In the genomic region with DNA sequence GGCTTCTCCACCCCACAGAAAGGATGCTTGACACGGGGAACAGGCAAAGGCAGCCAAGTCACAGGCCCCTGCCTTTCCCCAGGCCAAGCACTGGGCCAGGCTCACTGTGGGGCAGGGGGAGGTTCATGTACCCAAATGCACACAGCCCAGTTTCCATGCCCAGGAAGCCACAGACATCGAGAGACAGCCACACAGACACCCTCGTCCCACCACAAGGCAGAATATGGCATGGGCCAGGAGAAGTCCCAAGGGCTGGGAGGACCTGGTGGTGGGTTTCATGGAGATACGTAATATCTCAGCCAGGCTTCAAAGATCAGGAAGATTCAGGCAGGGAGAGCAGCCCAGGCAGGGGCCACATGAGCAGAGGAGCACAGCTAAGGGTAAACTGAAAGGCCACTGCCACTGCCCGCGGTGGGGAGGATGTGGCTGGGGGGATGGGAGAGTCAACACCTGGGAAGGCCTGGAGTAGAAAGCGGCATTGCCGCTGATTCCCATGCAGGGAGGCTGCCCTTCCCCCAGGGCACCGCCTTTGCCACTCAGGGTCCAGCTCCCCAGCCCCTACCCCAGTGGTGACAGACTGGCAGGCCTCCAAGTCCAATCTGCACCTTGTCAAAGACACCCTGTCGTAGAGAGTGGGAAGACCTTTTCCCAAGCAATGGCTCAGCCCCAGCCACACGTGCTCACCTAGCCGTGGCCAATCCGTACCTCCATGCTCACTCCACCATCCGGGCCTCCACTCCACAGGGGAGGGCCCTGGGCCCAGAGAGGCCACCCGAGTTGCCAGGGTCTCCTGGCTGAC, we compare ENCODE assay signal across 1 cellular context.
TF ChIP-seq lines count a peak whose summit lies in the region.

No MANE protein-coding gene starts in this region.

TF ChIP-seq in HepG2, 621 proteins besides CTCF, POLR2A, EP300 and RAD21 (continued from another document and continues in another):
- TF ChIP-seq, protein P1, sequence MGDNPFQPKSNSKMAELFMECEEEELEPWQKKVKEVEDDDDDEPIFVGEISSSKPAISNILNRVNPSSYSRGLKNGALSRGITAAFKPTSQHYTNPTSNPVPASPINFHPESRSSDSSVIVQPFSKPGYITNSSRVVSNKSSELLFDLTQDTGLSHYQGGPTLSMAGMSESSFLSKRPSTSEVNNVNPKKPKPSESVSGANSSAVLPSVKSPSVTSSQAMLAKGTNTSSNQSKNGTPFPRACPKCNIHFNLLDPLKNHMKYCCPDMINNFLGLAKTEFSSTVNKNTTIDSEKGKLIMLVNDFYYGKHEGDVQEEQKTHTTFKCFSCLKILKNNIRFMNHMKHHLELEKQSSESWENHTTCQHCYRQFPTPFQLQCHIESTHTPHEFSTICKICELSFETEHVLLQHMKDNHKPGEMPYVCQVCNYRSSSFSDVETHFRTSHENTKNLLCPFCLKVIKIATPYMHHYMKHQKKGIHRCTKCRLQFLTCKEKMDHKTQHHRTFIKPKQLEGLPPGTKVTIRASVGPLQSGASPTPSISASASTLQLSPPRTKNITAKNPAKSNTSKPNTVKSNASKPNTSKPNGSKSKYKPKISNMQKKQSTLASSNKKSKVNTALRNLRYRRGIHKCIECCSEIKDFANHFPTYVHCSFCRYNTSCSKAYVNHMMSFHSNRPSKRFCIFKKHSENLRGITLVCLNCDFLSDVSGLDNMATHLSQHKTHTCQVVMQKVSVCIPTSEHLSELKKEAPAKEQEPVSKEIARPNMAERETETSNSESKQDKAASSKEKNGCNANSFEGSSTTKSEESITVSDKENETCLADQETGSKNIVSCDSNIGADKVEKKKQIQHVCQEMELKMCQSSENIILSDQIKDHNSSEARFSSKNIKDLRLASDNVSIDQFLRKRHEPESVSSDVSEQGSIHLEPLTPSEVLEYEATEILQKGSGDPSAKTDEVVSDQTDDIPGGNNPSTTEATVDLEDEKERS (CRISPR knock-in tag; IDR thresholded peaks at IDR 0.05): no peak
- TF ChIP-seq NFRKB (IDR thresholded peaks at IDR 0.05) (no peak), ZFP37 (CRISPR knock-in tag; IDR thresholded peaks at IDR 0.05; ENCODE audit: borderline replicate concordance) (no peak), ZSCAN30 (CRISPR knock-in tag; IDR thresholded peaks at IDR 0.05) (no peak), ZNF660 (CRISPR knock-in tag; IDR thresholded peaks at IDR 0.05; ENCODE audit: borderline replicate concordance, low read depth) (no peak), ZNF567 (CRISPR knock-in tag; IDR thresholded peaks at IDR 0.05; ENCODE audit: borderline replicate concordance) (no peak; the same call in 1 of the 2 replicates), HDAC1 (CRISPR knock-in tag; IDR thresholded peaks at IDR 0.05) (peak; percentile 66), NPAS2 (CRISPR knock-in tag; IDR thresholded peaks at IDR 0.05; ENCODE audit: borderline replicate concordance) (no peak), SOX6 (IDR thresholded peaks at IDR 0.05) (no peak), SOX6 (CRISPR knock-in tag; IDR thresholded peaks at IDR 0.05) (peak; percentile 38), ZNF546 (CRISPR knock-in tag; conservative IDR thresholded peaks at IDR 0.05) (no peak; the same call in 1 of the 2 replicates), SAFB2 (CRISPR knock-in tag; IDR thresholded peaks at IDR 0.05; ENCODE audit: borderline replicate concordance, low read depth) (no peak; the same call in 1 of the 2 replicates), ZNF263 (CRISPR knock-in tag; IDR thresholded peaks at IDR 0.05) (peak; percentile 88), ZNF468 (CRISPR knock-in tag; IDR thresholded peaks at IDR 0.05) (peak; percentile 55; the same call in 1 of the 2 replicates), ZNF607 (CRISPR knock-in tag; IDR thresholded peaks at IDR 0.05; ENCODE audit: borderline replicate concordance) (peak; percentile 93), RCOR2 (CRISPR knock-in tag; IDR thresholded peaks at IDR 0.05) (peak; percentile 34; the same call in 1 of the 2 replicates), ATAD3A (CRISPR knock-in tag; IDR thresholded peaks at IDR 0.05) (no peak), MED1 (CRISPR knock-in tag; IDR thresholded peaks at IDR 0.05) (peak; percentile 79), ATF7-NPFF (CRISPR knock-in tag; IDR thresholded peaks at IDR 0.05; ENCODE audit: low read depth) (peak; percentile 51; the same call in 1 of the 2 replicates), NFIC (IDR thresholded peaks at IDR 0.05; ENCODE audit: low read length) (0 out of 2 replicates have a peak, but pooled peaks have one; percentile 18), ZNF136 (CRISPR knock-in tag; IDR thresholded peaks at IDR 0.05; ENCODE audit: low read depth) (0 out of 2 replicates have a peak, but pooled peaks have one; percentile 72), PRPF4 (IDR thresholded peaks at IDR 0.05; ENCODE audit: low read depth, low read length, poor library complexity, severe bottlenecking) (peak; percentile 80)
- TF ChIP-seq, protein P2, sequence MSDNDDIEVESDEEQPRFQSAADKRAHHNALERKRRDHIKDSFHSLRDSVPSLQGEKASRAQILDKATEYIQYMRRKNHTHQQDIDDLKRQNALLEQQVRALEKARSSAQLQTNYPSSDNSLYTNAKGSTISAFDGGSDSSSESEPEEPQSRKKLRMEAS (IDR thresholded peaks at IDR 0.05): peak; percentile 78
- TF ChIP-seq, protein P3, sequence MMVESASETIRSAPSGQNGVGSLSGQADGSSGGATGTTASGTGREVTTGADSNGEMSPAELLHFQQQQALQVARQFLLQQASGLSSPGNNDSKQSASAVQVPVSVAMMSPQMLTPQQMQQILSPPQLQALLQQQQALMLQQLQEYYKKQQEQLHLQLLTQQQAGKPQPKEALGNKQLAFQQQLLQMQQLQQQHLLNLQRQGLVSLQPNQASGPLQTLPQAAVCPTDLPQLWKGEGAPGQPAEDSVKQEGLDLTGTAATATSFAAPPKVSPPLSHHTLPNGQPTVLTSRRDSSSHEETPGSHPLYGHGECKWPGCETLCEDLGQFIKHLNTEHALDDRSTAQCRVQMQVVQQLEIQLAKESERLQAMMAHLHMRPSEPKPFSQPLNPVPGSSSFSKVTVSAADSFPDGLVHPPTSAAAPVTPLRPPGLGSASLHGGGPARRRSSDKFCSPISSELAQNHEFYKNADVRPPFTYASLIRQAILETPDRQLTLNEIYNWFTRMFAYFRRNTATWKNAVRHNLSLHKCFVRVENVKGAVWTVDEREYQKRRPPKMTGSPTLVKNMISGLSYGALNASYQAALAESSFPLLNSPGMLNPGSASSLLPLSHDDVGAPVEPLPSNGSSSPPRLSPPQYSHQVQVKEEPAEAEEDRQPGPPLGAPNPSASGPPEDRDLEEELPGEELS (CRISPR knock-in tag; IDR thresholded peaks at IDR 0.05): peak; percentile 62
- TF ChIP-seq, protein P4, sequence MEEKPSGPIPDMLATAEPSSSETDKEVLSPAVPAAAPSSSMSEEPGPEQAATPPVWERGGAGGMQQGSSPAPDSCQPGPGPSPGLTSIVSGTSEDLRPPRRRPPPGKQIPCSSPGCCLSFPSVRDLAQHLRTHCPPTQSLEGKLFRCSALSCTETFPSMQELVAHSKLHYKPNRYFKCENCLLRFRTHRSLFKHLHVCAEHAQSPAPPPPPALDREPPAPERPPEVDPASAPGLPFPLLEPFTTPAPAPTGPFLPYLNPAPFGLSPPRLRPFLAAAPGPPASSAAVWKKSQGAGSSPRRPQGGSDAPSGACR (CRISPR knock-in tag; IDR thresholded peaks at IDR 0.05): peak; percentile 74; the same call in 1 of the 2 replicates
- TF ChIP-seq, protein P5, sequence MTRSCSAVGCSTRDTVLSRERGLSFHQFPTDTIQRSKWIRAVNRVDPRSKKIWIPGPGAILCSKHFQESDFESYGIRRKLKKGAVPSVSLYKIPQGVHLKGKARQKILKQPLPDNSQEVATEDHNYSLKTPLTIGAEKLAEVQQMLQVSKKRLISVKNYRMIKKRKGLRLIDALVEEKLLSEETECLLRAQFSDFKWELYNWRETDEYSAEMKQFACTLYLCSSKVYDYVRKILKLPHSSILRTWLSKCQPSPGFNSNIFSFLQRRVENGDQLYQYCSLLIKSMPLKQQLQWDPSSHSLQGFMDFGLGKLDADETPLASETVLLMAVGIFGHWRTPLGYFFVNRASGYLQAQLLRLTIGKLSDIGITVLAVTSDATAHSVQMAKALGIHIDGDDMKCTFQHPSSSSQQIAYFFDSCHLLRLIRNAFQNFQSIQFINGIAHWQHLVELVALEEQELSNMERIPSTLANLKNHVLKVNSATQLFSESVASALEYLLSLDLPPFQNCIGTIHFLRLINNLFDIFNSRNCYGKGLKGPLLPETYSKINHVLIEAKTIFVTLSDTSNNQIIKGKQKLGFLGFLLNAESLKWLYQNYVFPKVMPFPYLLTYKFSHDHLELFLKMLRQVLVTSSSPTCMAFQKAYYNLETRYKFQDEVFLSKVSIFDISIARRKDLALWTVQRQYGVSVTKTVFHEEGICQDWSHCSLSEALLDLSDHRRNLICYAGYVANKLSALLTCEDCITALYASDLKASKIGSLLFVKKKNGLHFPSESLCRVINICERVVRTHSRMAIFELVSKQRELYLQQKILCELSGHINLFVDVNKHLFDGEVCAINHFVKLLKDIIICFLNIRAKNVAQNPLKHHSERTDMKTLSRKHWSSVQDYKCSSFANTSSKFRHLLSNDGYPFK (CRISPR knock-in tag; IDR thresholded peaks at IDR 0.05; ENCODE audit: borderline replicate concordance): peak; percentile 25; the same call in 1 of the 2 replicates
- TF ChIP-seq, protein P6, sequence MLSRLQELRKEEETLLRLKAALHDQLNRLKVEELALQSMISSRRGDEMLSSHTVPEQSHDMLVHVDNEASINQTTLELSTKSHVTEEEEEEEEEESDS (CRISPR knock-in tag; IDR thresholded peaks at IDR 0.05; ENCODE audit: borderline replicate concordance): no peak
- TF ChIP-seq, protein P7, sequence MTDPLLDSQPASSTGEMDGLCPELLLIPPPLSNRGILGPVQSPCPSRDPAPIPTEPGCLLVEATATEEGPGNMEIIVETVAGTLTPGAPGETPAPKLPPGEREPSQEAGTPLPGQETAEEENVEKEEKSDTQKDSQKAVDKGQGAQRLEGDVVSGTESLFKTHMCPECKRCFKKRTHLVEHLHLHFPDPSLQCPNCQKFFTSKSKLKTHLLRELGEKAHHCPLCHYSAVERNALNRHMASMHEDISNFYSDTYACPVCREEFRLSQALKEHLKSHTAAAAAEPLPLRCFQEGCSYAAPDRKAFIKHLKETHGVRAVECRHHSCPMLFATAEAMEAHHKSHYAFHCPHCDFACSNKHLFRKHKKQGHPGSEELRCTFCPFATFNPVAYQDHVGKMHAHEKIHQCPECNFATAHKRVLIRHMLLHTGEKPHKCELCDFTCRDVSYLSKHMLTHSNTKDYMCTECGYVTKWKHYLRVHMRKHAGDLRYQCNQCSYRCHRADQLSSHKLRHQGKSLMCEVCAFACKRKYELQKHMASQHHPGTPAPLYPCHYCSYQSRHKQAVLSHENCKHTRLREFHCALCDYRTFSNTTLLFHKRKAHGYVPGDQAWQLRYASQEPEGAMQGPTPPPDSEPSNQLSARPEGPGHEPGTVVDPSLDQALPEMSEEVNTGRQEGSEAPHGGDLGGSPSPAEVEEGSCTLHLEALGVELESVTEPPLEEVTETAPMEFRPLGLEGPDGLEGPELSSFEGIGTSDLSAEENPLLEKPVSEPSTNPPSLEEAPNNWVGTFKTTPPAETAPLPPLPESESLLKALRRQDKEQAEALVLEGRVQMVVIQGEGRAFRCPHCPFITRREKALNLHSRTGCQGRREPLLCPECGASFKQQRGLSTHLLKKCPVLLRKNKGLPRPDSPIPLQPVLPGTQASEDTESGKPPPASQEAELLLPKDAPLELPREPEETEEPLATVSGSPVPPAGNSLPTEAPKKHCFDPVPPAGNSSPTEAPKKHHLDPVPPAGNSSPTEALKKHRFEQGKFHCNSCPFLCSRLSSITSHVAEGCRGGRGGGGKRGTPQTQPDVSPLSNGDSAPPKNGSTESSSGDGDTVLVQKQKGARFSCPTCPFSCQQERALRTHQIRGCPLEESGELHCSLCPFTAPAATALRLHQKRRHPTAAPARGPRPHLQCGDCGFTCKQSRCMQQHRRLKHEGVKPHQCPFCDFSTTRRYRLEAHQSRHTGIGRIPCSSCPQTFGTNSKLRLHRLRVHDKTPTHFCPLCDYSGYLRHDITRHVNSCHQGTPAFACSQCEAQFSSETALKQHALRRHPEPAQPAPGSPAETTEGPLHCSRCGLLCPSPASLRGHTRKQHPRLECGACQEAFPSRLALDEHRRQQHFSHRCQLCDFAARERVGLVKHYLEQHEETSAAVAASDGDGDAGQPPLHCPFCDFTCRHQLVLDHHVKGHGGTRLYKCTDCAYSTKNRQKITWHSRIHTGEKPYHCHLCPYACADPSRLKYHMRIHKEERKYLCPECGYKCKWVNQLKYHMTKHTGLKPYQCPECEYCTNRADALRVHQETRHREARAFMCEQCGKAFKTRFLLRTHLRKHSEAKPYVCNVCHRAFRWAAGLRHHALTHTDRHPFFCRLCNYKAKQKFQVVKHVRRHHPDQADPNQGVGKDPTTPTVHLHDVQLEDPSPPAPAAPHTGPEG (CRISPR knock-in tag; IDR thresholded peaks at IDR 0.05): no peak; the same call in 1 of the 2 replicates
- TF ChIP-seq, protein P8, sequence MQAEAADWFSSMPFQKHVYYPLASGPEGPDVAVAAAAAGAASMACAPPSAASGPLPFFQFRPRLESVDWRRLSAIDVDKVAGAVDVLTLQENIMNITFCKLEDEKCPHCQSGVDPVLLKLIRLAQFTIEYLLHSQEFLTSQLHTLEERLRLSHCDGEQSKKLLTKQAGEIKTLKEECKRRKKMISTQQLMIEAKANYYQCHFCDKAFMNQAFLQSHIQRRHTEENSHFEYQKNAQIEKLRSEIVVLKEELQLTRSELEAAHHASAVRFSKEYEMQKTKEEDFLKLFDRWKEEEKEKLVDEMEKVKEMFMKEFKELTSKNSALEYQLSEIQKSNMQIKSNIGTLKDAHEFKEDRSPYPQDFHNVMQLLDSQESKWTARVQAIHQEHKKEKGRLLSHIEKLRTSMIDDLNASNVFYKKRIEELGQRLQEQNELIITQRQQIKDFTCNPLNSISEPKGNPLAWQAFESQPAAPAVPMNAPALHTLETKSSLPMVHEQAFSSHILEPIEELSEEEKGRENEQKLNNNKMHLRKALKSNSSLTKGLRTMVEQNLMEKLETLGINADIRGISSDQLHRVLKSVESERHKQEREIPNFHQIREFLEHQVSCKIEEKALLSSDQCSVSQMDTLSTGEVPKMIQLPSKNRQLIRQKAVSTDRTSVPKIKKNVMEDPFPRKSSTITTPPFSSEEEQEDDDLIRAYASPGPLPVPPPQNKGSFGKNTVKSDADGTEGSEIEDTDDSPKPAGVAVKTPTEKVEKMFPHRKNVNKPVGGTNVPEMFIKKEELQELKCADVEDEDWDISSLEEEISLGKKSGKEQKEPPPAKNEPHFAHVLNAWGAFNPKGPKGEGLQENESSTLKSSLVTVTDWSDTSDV (CRISPR knock-in tag; IDR thresholded peaks at IDR 0.05): no peak
- TF ChIP-seq, protein P9, sequence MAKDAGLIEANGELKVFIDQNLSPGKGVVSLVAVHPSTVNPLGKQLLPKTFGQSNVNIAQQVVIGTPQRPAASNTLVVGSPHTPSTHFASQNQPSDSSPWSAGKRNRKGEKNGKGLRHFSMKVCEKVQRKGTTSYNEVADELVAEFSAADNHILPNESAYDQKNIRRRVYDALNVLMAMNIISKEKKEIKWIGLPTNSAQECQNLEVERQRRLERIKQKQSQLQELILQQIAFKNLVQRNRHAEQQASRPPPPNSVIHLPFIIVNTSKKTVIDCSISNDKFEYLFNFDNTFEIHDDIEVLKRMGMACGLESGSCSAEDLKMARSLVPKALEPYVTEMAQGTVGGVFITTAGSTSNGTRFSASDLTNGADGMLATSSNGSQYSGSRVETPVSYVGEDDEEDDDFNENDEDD (CRISPR knock-in tag; IDR thresholded peaks at IDR 0.05; ENCODE audit: borderline replicate concordance): no peak; the same call in 1 of the 2 replicates
- TF ChIP-seq, protein P10, sequence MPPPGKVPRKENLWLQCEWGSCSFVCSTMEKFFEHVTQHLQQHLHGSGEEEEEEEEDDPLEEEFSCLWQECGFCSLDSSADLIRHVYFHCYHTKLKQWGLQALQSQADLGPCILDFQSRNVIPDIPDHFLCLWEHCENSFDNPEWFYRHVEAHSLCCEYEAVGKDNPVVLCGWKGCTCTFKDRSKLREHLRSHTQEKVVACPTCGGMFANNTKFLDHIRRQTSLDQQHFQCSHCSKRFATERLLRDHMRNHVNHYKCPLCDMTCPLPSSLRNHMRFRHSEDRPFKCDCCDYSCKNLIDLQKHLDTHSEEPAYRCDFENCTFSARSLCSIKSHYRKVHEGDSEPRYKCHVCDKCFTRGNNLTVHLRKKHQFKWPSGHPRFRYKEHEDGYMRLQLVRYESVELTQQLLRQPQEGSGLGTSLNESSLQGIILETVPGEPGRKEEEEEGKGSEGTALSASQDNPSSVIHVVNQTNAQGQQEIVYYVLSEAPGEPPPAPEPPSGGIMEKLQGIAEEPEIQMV (CRISPR knock-in tag; IDR thresholded peaks at IDR 0.05; ENCODE audit: low read depth): 0 out of 2 replicates have a peak, but pooled peaks have one; percentile 32
